ENCODE assay signal across 9 cellular contexts in the genomic region with DNA sequence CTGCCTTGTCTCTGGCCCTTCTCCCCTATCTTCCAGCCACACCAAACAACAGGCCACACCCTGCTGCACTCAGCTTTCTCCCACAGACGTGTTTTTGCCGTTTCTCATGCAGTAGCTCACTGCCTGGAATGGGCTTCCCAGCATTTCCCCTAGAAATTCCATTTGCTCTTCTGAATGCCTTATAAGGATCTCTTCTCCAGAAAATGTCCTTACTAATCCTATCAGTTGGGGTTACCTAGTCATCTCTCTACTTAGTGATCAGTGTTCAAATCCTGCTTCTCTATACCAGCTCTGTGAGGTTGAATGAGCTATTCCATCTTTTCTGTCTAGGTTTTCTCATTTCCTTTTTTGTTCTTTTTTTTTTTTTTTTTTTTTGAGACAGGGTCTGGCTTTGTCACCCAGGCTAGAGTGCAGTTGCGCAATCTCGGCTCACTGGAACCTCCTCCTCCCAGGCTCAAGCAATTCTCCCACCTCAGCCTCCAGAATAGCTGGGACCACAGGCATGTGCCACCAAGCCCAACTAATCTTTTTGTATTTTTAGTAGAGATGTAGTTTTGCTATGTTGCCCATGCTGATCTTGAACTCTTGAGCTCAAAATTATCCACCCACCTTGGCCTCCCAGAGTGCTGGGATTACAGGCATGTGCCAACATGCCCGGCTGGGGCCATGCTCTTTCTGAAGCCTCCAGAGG.
DNase-seq lines count a peak whose midpoint lies in the region; ATAC-seq and TF ChIP-seq lines count a peak whose summit lies in the region.
"Had no signal": no experiment of that assay in that cellular context is flagged by ENCODE, and none has a peak within 500 bp of the region (broad histone marks: within the 10 kb centered on the region; RNA-seq: fewer than 3 reads in every experiment).

No MANE protein-coding gene starts in this region.

- peak; percentile 88 for DNase-seq in AG09319 (ENCODE audit: extremely low read depth, low read depth)
- peak; percentile 79 for DNase-seq in MG63
- peak; percentile 79 for DNase-seq in choroid plexus epithelial cell (ENCODE audit: low read depth)
- DNase-seq in mucosa of descending colon, result peak in 1 of 3 donors; percentile 48
- no peak for DNase-seq in activated CD4-positive, CD25-positive, alpha-beta regulatory T cell treated with anti-CD3 and anti-CD28 coated beads, Interleukin-2, amount 50 U/mL, for 72 hours
- DNase-seq in GM20000 (ENCODE audit: low spot score), result no peak
- DNase-seq in NCI-H1436 treated with DMSO at 0.1 percent for 48 hours (lab: John Stamatoyannopoulos, UW), result no peak
- DNase-seq: substantia nigra had no signal

- intact Hi-C loops in mucosa of descending colon (cut with DNase I, micrococcal nuclease), result no loop called here

- H3K27me3 ChIP-seq in MG63, result no peaks in the 10 kb centered on the region

- no peak for TF ChIP-seq CTCF in AG09319 (IDR thresholded peaks at IDR 0.05; ENCODE audit: low read depth, low read length)
- no peak for TF ChIP-seq CTCF in choroid plexus epithelial cell (conservative IDR thresholded peaks at IDR 0.05; ENCODE audit: low read depth, low read length)
- no peak for TF ChIP-seq CTCF in mucosa of descending colon (IDR thresholded peaks at IDR 0.05)
- no peak for TF ChIP-seq CTCF in GM20000 (IDR thresholded peaks at IDR 0.05; ENCODE audit: extremely low read depth, missing control alignments)

- ATAC-seq in mucosa of descending colon (peak; percentile 15), HG03354 (IDR thresholded peaks at IDR 0.05; ENCODE audit: poor library complexity, severe bottlenecking, unreplicated experiment) (no peak)

- peaks cover 2% of the 10 kb centered on the region; the same call in 1 of the 2 replicates for H3K9me3 ChIP-seq in MG63
- no peaks in the 10 kb centered on the region for H3K9me3 ChIP-seq in mucosa of descending colon

- H3K4me3 ChIP-seq in MG63, result no peak overlapping the region
- H3K4me3 ChIP-seq in choroid plexus epithelial cell (ENCODE audit: low read depth, low read length), result no peak overlapping the region
- no peak overlapping the region for H3K4me3 ChIP-seq in mucosa of descending colon

- H3K36me3 ChIP-seq in MG63, result peaks cover 2% of the 10 kb centered on the region; the same call in 1 of the 2 replicates
- H3K36me3 ChIP-seq in mucosa of descending colon (ENCODE audit: low read depth), result no peaks in the 10 kb centered on the region

- peaks cover 20% of the 10 kb centered on the region for H3K4me1 ChIP-seq in mucosa of descending colon (ENCODE audit: low read depth)

Comparison
In these comparisons a context has a peak if more than half of its experiments do, and no peak if none do; other contexts are left out.
1. DNase-seq: peak in AG09319 (single experiment), MG63 (single experiment) and choroid plexus epithelial cell (single experiment); none in activated CD4-positive, CD25-positive, alpha-beta regulatory T cell treated with anti-CD3 and anti-CD28 coated beads, Interleukin-2, amount 50 U/mL, for 72 hours (single experiment), GM20000 (single experiment) and NCI-H1436 treated with DMSO at 0.1 percent for 48 hours (single experiment).